Comparison of ENCODE assay signal across 9 cellular contexts in the genomic region with DNA sequence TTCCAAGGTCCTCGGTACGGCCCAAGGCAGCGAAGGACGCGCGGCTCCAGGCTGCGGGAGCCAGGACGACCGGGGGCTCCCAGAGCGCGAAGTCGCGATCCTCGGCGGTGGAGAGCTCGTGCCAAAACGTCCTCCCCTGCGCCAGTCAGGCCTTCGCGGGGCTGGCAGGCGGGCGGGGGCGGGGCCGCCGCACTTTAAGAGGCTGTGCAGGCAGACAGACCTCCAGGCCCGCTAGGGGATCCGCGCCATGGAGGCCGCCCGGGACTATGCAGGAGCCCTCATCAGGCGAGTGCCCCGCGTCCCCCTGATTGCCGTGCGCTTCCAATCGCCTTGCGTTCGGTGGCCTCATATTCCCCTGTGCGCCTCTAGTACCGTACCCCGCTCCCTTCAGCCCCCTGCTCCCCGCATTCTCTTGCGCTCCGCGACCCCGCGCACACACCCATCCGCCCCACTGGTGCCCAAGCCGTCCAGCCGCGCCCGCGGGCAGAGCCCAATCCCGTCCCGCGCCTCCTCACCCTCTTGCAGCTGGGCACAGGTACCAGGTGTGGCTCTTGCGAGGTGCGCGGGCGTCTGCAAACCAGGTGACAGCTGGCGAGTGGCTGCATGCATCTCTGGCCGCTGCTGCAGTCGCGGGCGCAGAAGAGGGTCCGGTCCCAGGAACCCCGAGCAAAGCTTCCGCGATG. TPM values are rescaled to one million over a fixed set of nuclear protein-coding genes. Genes with fewer than 3 reads are reported as not detected.
A peak's percentile ranks its signal among the peaks of the same experiment; 100 is the strongest.
DNase-seq lines count a peak whose midpoint lies in the region; ATAC-seq and TF ChIP-seq lines count a peak whose summit lies in the region.
"Had no signal": no experiment of that assay in that cellular context is flagged by ENCODE, and none has a peak within 500 bp of the region (broad histone marks: within the 10 kb centered on the region; RNA-seq: fewer than 3 reads in every experiment).

A gene with protein sequence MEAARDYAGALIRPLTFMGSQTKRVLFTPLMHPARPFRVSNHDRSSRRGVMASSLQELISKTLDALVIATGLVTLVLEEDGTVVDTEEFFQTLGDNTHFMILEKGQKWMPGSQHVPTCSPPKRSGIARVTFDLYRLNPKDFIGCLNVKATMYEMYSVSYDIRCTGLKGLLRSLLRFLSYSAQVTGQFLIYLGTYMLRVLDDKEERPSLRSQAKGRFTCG (plus strand): TSS at position 225 of the 683 bp plus-strand sequence. CDS start 23 bp downstream, at position 248.

- no peak within 1 kb of the TSS for H2AFZ ChIP-seq in SK-N-SH (ENCODE audit: low read depth)

- no peaks in the 10 kb centered on the region for H3K79me2 ChIP-seq in SK-N-SH (ENCODE audit: insufficient read depth)

- H4K20me1 ChIP-seq in SK-N-SH (ENCODE audit: insufficient read depth), result no peaks in the 10 kb centered on the region

- H3K4me1 Mint-ChIP-seq in Caco-2 (ENCODE audit: low read depth, unreplicated experiment), result no peaks in the 10 kb centered on the region
- no peaks in the 10 kb centered on the region for H3K4me1 Mint-ChIP-seq in CD8-positive, alpha-beta memory T cell

- TF ChIP-seq POLR2A in heart left ventricle (IDR thresholded peaks at IDR 0.05) (no peak), ovary (IDR thresholded peaks at IDR 0.05) (no peak)

- DNase-seq in Caco-2 (no peak), SK-N-SH (no peak), heart left ventricle (peak in 1 of 5 donors; percentile 67), ovary (no peak), hippocampal formation (lab: John Stamatoyannopoulos, UW) (no peak)
- no peak for DNase-seq in CD8-positive, alpha-beta memory T cell
- DNase-seq: activated T-cell treated with anti-CD3 and anti-CD28 coated beads, Interleukin-2, amount 50 U/mL, for 1 hour had no signal

- peak within 1 kb of the TSS; percentile 44; the same call in 1 of the 2 replicates for H3K4me2 ChIP-seq in SK-N-SH

- H3K9me2 ChIP-seq in SK-N-SH, result no peaks in the 10 kb centered on the region

- 15% methylated on average over 28 of the region's 69 CpGs for WGBS in SK-N-SH (ENCODE audit: low lambda C conversion rate)
- 4 to 12% (median 8%) methylated on average over 37 to 69 of the region's 69 CpGs for WGBS in heart left ventricle, 4 donors
- WGBS in ovary, 3 donors, result 2 to 4% (median 3%) methylated on average over 40 to 69 of the region's 69 CpGs

- H3K36me3 Mint-ChIP-seq in Caco-2 (ENCODE audit: insufficient read depth, unreplicated experiment), result no peaks in the 10 kb centered on the region
- H3K36me3 Mint-ChIP-seq in CD8-positive, alpha-beta memory T cell, result no peaks in the 10 kb centered on the region

- BruUV-seq in Caco-2 (replicated peaks; lab: Mats Ljungman, UMichigan), result no TSS peak

- CTCF ChIA-PET in Caco-2 (lab: Charles Lee), result no interaction called here
- CTCF ChIA-PET in SK-N-SH (lab: Yijun Ruan, JAX), result interaction anchor here (3.4 to 4.4 kb wide), 2 partner anchors 18 kb away, joined by 13 to 16 read pairs; no protein-coding TSS in a partner anchor
- CTCF ChIA-PET in CD8-positive, alpha-beta memory T cell (lab: Charles Lee), result no interaction called here

- H3K9me3 Mint-ChIP-seq in Caco-2 (ENCODE audit: unreplicated experiment), result no peaks in the 10 kb centered on the region
- H3K9me3 Mint-ChIP-seq in CD8-positive, alpha-beta memory T cell, result no peaks in the 10 kb centered on the region

- H3K36me3 ChIP-seq in Caco-2 (ENCODE audit: control insufficient read depth, insufficient read depth, low read length), result no peaks in the 10 kb centered on the region
- H3K36me3 ChIP-seq in SK-N-SH (replicated peaks in 1 of 2; ENCODE audit: control insufficient read depth in 1 of 2, insufficient read depth in 2 of 2, low read length in 1 of 2), result no peaks in the 10 kb centered on the region
- H3K36me3 ChIP-seq in heart left ventricle, result no peaks in the 10 kb centered on the region
- H3K36me3 ChIP-seq in ovary, result no peaks in the 10 kb centered on the region
- no peaks in the 10 kb centered on the region for H3K36me3 ChIP-seq in CD8-positive, alpha-beta memory T cell (ENCODE audit: insufficient read depth, low read length)

- TF ChIP-seq EP300 in SK-N-SH (IDR thresholded peaks at IDR 0.05; ENCODE audit: borderline replicate concordance in 1 of 2, low read depth in 1 of 2, low read length in 1 of 2) (no peak), ovary (IDR thresholded peaks at IDR 0.05) (no peak)

- H3K4me1 ChIP-seq in Caco-2 (peaks cover 17% of the 10 kb centered on the region), SK-N-SH (ENCODE audit: control insufficient read depth in 1 of 2, insufficient read depth in 2 of 2, low read depth in 1 of 2, low read length in 1 of 2) (no peaks in the 10 kb centered on the region; a peak in 1 of 4 replicates), heart left ventricle (peaks cover 0 to 37% (median 11%) of the 10 kb centered on the region in 12 donors), ovary (ENCODE audit: insufficient read depth) (peaks cover 3% of the 10 kb centered on the region)
- H3K4me1 ChIP-seq in CD8-positive, alpha-beta memory T cell (ENCODE audit: insufficient read depth, low read length), result no peaks in the 10 kb centered on the region

- H3K9ac ChIP-seq in SK-N-SH, result no peak within 1 kb of the TSS

- no peak for TF ChIP-seq RAD21 in SK-N-SH (IDR thresholded peaks at IDR 0.05; ENCODE audit: low read length)

- H3K27ac ChIP-seq in SK-N-SH (ENCODE audit: low read depth in 2 of 2, low read length in 1 of 2) (no peak within 1 kb of the TSS), heart left ventricle (peak within 1 kb of the TSS in 1 of 12 donors; percentile 24), ovary (no peak within 1 kb of the TSS)
- no peak within 1 kb of the TSS for H3K27ac ChIP-seq in CD8-positive, alpha-beta memory T cell (ENCODE audit: low read depth, low read length)

- intact Hi-C loops in Caco-2 (cut with micrococcal nuclease; ENCODE audit: unreplicated experiment) (no loop called here), heart left ventricle (cut with DNase I) (no loop called here), ovary (cut with DNase I) (no loop called here)

- TF ChIP-seq CTCF in Caco-2 (IDR thresholded peaks at IDR 0.05; ENCODE audit: insufficient read depth in 1 of 2, low read depth in 1 of 2, low read length in 1 of 2, severe bottlenecking in 1 of 2, unreplicated experiment in 1 of 2), result no peak
- no peak for TF ChIP-seq CTCF in SK-N-SH (IDR thresholded peaks at IDR 0.05)
- no peak for TF ChIP-seq CTCF in heart left ventricle (IDR thresholded peaks at IDR 0.05)
- TF ChIP-seq CTCF in ovary (IDR thresholded peaks at IDR 0.05), result no peak

- H3K4me3 Mint-ChIP-seq in Caco-2 (ENCODE audit: unreplicated experiment), result no peak within 1 kb of the TSS
- no peak within 1 kb of the TSS for H3K4me3 Mint-ChIP-seq in CD8-positive, alpha-beta memory T cell

- H3K4me3 ChIP-seq in Caco-2 (ENCODE audit: low read depth, low read length) (no peak within 1 kb of the TSS), SK-N-SH (ENCODE audit: low read depth in 2 of 2, low read length in 1 of 2) (no peak within 1 kb of the TSS), heart left ventricle (peak within 1 kb of the TSS in 11 of 12 donors; percentile 7 to 50 (median 42)), ovary (peak within 1 kb of the TSS; percentile 20)
- H3K4me3 ChIP-seq in CD8-positive, alpha-beta memory T cell (ENCODE audit: low read length), result no peak within 1 kb of the TSS

- no peaks in the 10 kb centered on the region for H3K27me3 Mint-ChIP-seq in Caco-2 (ENCODE audit: insufficient read depth, unreplicated experiment)
- H3K27me3 Mint-ChIP-seq in CD8-positive, alpha-beta memory T cell, result peaks cover 29 to 59% of the 10 kb centered on the region in 2 donors

- H3K9me3 ChIP-seq in Caco-2 (no peaks in the 10 kb centered on the region), SK-N-SH (no peaks in the 10 kb centered on the region), heart left ventricle (no peaks in the 10 kb centered on the region), ovary (no peaks in the 10 kb centered on the region)
- H3K9me3 ChIP-seq in CD8-positive, alpha-beta memory T cell (ENCODE audit: low read length), result no peaks in the 10 kb centered on the region

- peak; percentile 12 to 66 (median 47) for ATAC-seq in heart left ventricle
- no peak for ATAC-seq in HG03432 (IDR thresholded peaks at IDR 0.05; ENCODE audit: unreplicated experiment)
- no peak for ATAC-seq in GM18907 (IDR thresholded peaks at IDR 0.05; ENCODE audit: unreplicated experiment)

- POLR2A ChIA-PET in Caco-2 (lab: Charles Lee) (no interaction called here), SK-N-SH (lab: Yijun Ruan, JAX) (no interaction called here)
- POLR2A ChIA-PET in CD8-positive, alpha-beta memory T cell (lab: Charles Lee), result no interaction called here

- H3K27me3 ChIP-seq in Caco-2 (replicated peaks; ENCODE audit: control insufficient read depth, insufficient read depth, low read length), result no peaks in the 10 kb centered on the region; the same call in 1 of the 2 replicates
- H3K27me3 ChIP-seq in SK-N-SH (ENCODE audit: insufficient read depth), result peaks cover 86% of the 10 kb centered on the region
- peaks cover 0 to 32% (median 15%) of the 10 kb centered on the region in 9 donors for H3K27me3 ChIP-seq in heart left ventricle
- no peaks in the 10 kb centered on the region for H3K27me3 ChIP-seq in ovary
- peaks cover 3% of the 10 kb centered on the region for H3K27me3 ChIP-seq in CD8-positive, alpha-beta memory T cell (ENCODE audit: insufficient read depth, low read length, poor library complexity, severe bottlenecking)

- H3K27ac Mint-ChIP-seq in Caco-2 (ENCODE audit: unreplicated experiment), result peak within 1 kb of the TSS; percentile 14
- H3K27ac Mint-ChIP-seq in CD8-positive, alpha-beta memory T cell, result no peak within 1 kb of the TSS

- H3F3A ChIP-seq in SK-N-SH (replicated peaks; ENCODE audit: insufficient read depth), result no peaks in the 10 kb centered on the region

TF ChIP-seq in SK-N-SH, 30 proteins besides CTCF, POLR2A, EP300 and RAD21 (continues in another document):
- TF ChIP-seq MEF2A (IDR thresholded peaks at IDR 0.05; ENCODE audit: borderline replicate concordance, low read depth), result no peak
- no peak for TF ChIP-seq TCF12 (IDR thresholded peaks at IDR 0.05)
- TF ChIP-seq NFIC (IDR thresholded peaks at IDR 0.05; ENCODE audit: borderline replicate concordance), result no peak
- TF ChIP-seq NRF1 (IDR thresholded peaks at IDR 0.05; ENCODE audit: low read depth, low read length), result no peak
- TF ChIP-seq, protein P1, sequence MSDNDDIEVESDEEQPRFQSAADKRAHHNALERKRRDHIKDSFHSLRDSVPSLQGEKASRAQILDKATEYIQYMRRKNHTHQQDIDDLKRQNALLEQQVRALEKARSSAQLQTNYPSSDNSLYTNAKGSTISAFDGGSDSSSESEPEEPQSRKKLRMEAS (IDR thresholded peaks at IDR 0.05; ENCODE audit: low read depth), result no peak
- no peak for TF ChIP-seq FOXM1 (IDR thresholded peaks at IDR 0.05; ENCODE audit: low read depth)
- no peak for TF ChIP-seq JUND (IDR thresholded peaks at IDR 0.05)

RNA-seq across cellular contexts. Expression of the gene that starts here (rescaled TPM):
- total RNA-seq in Caco-2 (2022), result not detected in 2 replicates
- not detected in 2 replicates for polyA plus RNA-seq in SK-N-SH (2012; rRNA removed)
- not detected in 2 replicates for polyA plus RNA-seq in SK-N-SH (2012; cell fraction: cytosol; rRNA removed)
- polyA plus RNA-seq in SK-N-SH (2012; cell fraction: nucleus; rRNA removed), result not detected in 2 replicates
- 10 to 100 TPM in 1 of 9 donors, 1 to 10 TPM in 3, under 1 TPM in 2, not detected in 3; 0.35 to 17.1 (median 2.4) TPM for total RNA-seq in heart left ventricle
- 1 to 10 TPM in 1 of 2 donors, under 1 TPM in 1; 0.61 to 1.8 TPM for polyA plus RNA-seq in heart left ventricle
- total RNA-seq in ovary, result not detected
- polyA plus RNA-seq in ovary, result under 1 TPM in 1 of 2 donors, not detected in 1; 0.15 TPM
- total RNA-seq in CD8-positive, alpha-beta memory T cell, result not detected
- polyA plus RNA-seq in CD8-positive, alpha-beta memory T cell, result not detected

Comparison
In these comparisons a context has a peak if more than half of its experiments do, and no peak if none do; other contexts are left out.
1. H3K4me3 ChIP-seq: peak in heart left ventricle (11 of 12) and ovary (single experiment); none in Caco-2 (single experiment), SK-N-SH (0 of 2) and CD8-positive, alpha-beta memory T cell (single experiment).
2. ATAC-seq: peak in heart left ventricle (4 of 4); none in HG03432 (single experiment) and GM18907 (single experiment).